ENCODE assay signal across 2 cellular contexts in the genomic region with DNA sequence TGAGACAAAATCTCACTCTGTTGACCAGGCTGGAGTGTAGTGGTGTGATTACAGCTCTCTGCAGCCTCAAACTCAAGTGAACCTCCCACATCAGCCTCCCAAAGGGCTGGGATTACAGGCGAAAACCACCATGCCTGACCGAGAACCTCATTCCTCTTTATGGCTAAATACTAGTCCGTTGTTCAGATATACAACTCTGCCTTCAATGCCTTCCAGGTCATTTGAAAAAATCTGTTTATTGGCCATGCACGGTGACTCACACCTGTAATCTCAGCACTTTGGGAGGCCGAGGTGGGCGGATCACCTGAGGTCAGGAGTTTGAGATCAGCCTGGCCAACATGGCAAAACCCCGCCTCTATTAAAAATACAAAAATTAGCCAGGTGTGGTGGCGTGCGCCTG.
A peak's percentile ranks its signal among the peaks of the same experiment; 100 is the strongest.
TF ChIP-seq lines count a peak whose summit lies in the region.

No MANE protein-coding gene starts in this region.

TF ChIP-seq in HEK293, 187 proteins besides CTCF, POLR2A, EP300 and RAD21:
- TF ChIP-seq ZNF146 (tag by site-specific recombination; IDR thresholded peaks at IDR 0.05): peak; percentile 91
TF ChIP-seq in HEK293: peak in this region for 1; not testable (repeated sequence) for 186.

TF ChIP-seq in K562, 482 proteins besides CTCF, POLR2A, EP300 and RAD21:
- TF ChIP-seq KDM1A (IDR thresholded peaks at IDR 0.05): peak; percentile 50 to 61; a peak in 3 of 4 replicates
